ENCODE assay signal across 34 cellular contexts in genomic region chr12:132401982-132402381, GRCh38.
"Had no signal": no experiment of that assay in that cellular context is flagged by ENCODE, and none has a peak within 500 bp of the region (broad histone marks: within the 10 kb centered on the region; RNA-seq: fewer than 3 reads in every experiment).

No MANE protein-coding gene starts in this region.

- H3K4me3 ChIP-seq: MG63 had no signal

- H3K9me3 ChIP-seq: MG63 had no signal

- DNase-seq: Karpas-422, Kasumi-1, MG63, MM.1S, MV-4-11, NCI-H1048, NCI-H1092, NCI-H1092 treated with DMSO at 0.1 percent for 48 hours, NCI-H1105, NCI-H1105 treated with DMSO at 0.1 percent for 48 hours, NCI-H1417, NCI-H1417 treated with DMSO at 0.1 percent for 48 hours, NCI-H1436, NCI-H1436 treated with DMSO at 0.1 percent for 48 hours, NCI-H146, NCI-H1694, NCI-H1694 treated with DMSO at 0.1 percent for 48 hours, NCI-H187, NCI-H187 treated with DMSO at 0.1 percent for 48 hours, NCI-H1930, NCI-H2029, NCI-H2029 treated with DMSO at 0.1 percent for 48 hours, NCI-H2081, NCI-H2081 treated with DMSO at 0.1 percent for 48 hours, NCI-H2107, NCI-H2171, NCI-H2171 treated with DMSO at 0.1 percent for 48 hours, NCI-H2227 treated with DMSO at 0.1 percent for 48 hours, NCI-H226, NCI-H345, NCI-H446, NCI-H446 treated with DMSO at 0.1 percent for 48 hours, NCI-H510A had no signal

- H3K36me3 ChIP-seq: MG63 had no signal

- H3K27ac ChIP-seq: KMS-11 had no signal
